In genomic region chr3:51704511-51704950, GRCh38 we compare ENCODE assay signal across 29 cellular contexts. TPM values are rescaled to one million over a fixed set of nuclear protein-coding genes. Genes with fewer than 3 reads are reported as not detected.
DNase-seq lines count a peak whose midpoint lies in the region; ATAC-seq, FAIRE-seq and TF ChIP-seq lines count a peak whose summit lies in the region.
"Had no signal": no experiment of that assay in that cellular context is flagged by ENCODE, and none has a peak within 500 bp of the region (broad histone marks: within the 10 kb centered on the region; RNA-seq: fewer than 3 reads in every experiment).

No MANE protein-coding gene starts in this region.

- peak; percentile 50 for FAIRE-seq in urothelium cell line (lab: Jason Lieb, UNC)
- FAIRE-seq: G401.6, GM19239, K562 had no signal

- H3K27ac ChIP-seq in right atrium auricular region (no peak overlapping the region), cingulate gyrus (ENCODE audit: low read depth, low read length) (peak overlapping the region; percentile 69), lower lobe of right lung (no peak overlapping the region)
- H3K27ac ChIP-seq: skin epidermis, stomach, tibial nerve had no signal

- H3K4me3 ChIP-seq in right atrium auricular region (no peak overlapping the region), lower lobe of right lung (no peak overlapping the region)
- H3K4me3 ChIP-seq: K562, skin epidermis, stomach, tibial nerve had no signal

- intact Hi-C loops in Right ventricle myocardium inferior (cut with DNase I), result no loop called here
- intact Hi-C loops in lower lobe of right lung (cut with DNase I), result no loop called here

- ATAC-seq in Right ventricle myocardium inferior (no peak), lower lobe of right lung (no peak), GM21447 (IDR thresholded peaks at IDR 0.05; ENCODE audit: unreplicated experiment) (no peak)
- ATAC-seq: K562, left colon, SK-N-SH treated with all-trans-retinoic acid at 6 μM for 48 hours, T-helper 17 cell had no signal

- H3K9me3 ChIP-seq in right atrium auricular region (no peaks in the 10 kb centered on the region), lower lobe of right lung (no peaks in the 10 kb centered on the region)
- H3K9me3 ChIP-seq: stomach, tibial nerve had no signal

- H3K27me3 ChIP-seq in right atrium auricular region (no peaks in the 10 kb centered on the region), lower lobe of right lung (ENCODE audit: low read depth) (no peaks in the 10 kb centered on the region)
- H3K27me3 ChIP-seq: tibial nerve had no signal

- TF ChIP-seq CTCF in right atrium auricular region (IDR thresholded peaks at IDR 0.05) (no peak), lower lobe of right lung (IDR thresholded peaks at IDR 0.05) (no peak)

- H3K36me3 ChIP-seq in right atrium auricular region, result peaks cover 39% of the 10 kb centered on the region
- H3K36me3 ChIP-seq in lower lobe of right lung, result peaks cover 47% of the 10 kb centered on the region

- H3K4me1 ChIP-seq in right atrium auricular region, result peaks cover 0 to 13% of the 10 kb centered on the region in 2 donors
- H3K4me1 ChIP-seq in lower lobe of right lung, result no peaks in the 10 kb centered on the region

- DNase-seq in Right ventricle myocardium inferior (ENCODE audit: missing footprints) (peak; percentile 17), right atrium auricular region (ENCODE audit: low spot score) (no peak), lower lobe of right lung (peak; percentile 24), urothelium cell line (ENCODE audit: low spot score) (no peak), Ammon's horn (ENCODE audit: low spot score) (no peak), NCI-H510A (lab: John Stamatoyannopoulos, UW) (no peak)
- DNase-seq: ACHN; activated CD4-positive, CD25-positive, alpha-beta regulatory T cell treated with anti-CD3 and anti-CD28 coated beads, Interleukin-2, amount 50 U/mL, for 72 hours; activated T-cell treated with anti-CD3 and anti-CD28 coated beads for 4 hours; COR-L47; effector memory CD4-positive, alpha-beta T cell; foreskin fibroblast; HCEC 1CT; mesendoderm; NCI-H1105 treated with DMSO at 0.1 percent for 48 hours; NCI-H2081; NCI-H82; stomach; T-helper 17 cell had no signal

RNA-seq across cellular contexts. Expression of gene GRM2, which starts 2.3 kb away (rescaled TPM):
- 0.03 TPM for total RNA-seq in Right ventricle myocardium inferior
- total RNA-seq in right atrium auricular region, result under 1 TPM; 0.16 to 0.19 TPM
- 0.15 TPM for total RNA-seq in lower lobe of right lung
- total RNA-seq: K562, left colon, pulmonary artery endothelial cell had no signal

RNA-seq across cellular contexts. Expression of gene TEX264, which starts 33.5 kb away (rescaled TPM):
- total RNA-seq in Right ventricle myocardium inferior (37.1 TPM), right atrium auricular region (10 to 100 TPM; 55.9 to 62.3 TPM), lower lobe of right lung (43.5 TPM)

Comparison
In these comparisons a context has a peak if more than half of its experiments do, and no peak if none do; other contexts are left out.
1. DNase-seq: peak in Right ventricle myocardium inferior (single experiment) and lower lobe of right lung (single experiment); none in right atrium auricular region (single experiment), urothelium cell line (single experiment), Ammon's horn (single experiment) and NCI-H510A (single experiment).